1 cellular context compared by ENCODE assay signal in the genomic region with DNA sequence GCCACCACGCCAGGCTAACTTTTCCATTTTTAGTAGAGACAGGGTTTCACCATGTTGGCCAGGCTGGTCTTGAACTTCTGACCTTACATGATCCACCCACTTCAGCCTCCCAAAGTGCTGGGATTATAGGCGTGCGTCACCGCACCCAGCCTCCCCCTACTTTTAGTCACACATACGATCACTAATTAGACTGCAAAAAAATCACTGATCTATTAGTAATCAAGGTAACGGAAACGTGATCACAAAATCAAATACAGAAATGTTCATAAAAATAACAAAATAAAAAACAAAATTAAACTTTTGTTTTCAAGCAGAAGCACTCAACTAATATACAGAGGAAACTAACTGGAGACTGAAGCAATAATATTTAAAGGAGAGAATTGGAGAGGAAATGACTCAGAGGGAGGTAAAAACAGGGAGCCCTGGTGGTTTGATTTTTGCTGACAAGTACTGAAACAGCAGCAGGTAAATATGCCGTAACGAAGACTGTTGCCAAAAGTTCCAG.
TF ChIP-seq lines count a peak whose summit lies in the region.

No MANE protein-coding gene starts in this region.

TF ChIP-seq in K562, 482 proteins besides CTCF, POLR2A, EP300 and RAD21 (continued from another document):
- TF ChIP-seq, protein P1, sequence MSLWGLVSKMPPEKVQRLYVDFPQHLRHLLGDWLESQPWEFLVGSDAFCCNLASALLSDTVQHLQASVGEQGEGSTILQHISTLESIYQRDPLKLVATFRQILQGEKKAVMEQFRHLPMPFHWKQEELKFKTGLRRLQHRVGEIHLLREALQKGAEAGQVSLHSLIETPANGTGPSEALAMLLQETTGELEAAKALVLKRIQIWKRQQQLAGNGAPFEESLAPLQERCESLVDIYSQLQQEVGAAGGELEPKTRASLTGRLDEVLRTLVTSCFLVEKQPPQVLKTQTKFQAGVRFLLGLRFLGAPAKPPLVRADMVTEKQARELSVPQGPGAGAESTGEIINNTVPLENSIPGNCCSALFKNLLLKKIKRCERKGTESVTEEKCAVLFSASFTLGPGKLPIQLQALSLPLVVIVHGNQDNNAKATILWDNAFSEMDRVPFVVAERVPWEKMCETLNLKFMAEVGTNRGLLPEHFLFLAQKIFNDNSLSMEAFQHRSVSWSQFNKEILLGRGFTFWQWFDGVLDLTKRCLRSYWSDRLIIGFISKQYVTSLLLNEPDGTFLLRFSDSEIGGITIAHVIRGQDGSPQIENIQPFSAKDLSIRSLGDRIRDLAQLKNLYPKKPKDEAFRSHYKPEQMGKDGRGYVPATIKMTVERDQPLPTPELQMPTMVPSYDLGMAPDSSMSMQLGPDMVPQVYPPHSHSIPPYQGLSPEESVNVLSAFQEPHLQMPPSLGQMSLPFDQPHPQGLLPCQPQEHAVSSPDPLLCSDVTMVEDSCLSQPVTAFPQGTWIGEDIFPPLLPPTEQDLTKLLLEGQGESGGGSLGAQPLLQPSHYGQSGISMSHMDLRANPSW (CRISPR knock-in tag; IDR thresholded peaks at IDR 0.05): no peak
- TF ChIP-seq SMARCE1 (IDR thresholded peaks at IDR 0.05) (peak; percentile 78), NFATC3 (IDR thresholded peaks at IDR 0.05) (no peak), SP2 (IDR thresholded peaks at IDR 0.05; ENCODE audit: extremely low read depth, low read depth, low read length, poor library complexity, severe bottlenecking) (no peak), NR2C1 (IDR thresholded peaks at IDR 0.05) (no peak), NR2C1 (tag; IDR thresholded peaks at IDR 0.05) (0 out of 2 replicates have a peak, but pooled peaks have one; percentile 16), SMARCA4 (IDR thresholded peaks at IDR 0.05) (peak; percentile 74), TCF7L2 (IDR thresholded peaks at IDR 0.05; ENCODE audit: low read depth, low read length) (no peak), CHD1 (IDR thresholded peaks at IDR 0.05; ENCODE audit: low read length) (no peak), DPF2 (IDR thresholded peaks at IDR 0.05) (peak; percentile 79), ZFP36 (IDR thresholded peaks at IDR 0.05; ENCODE audit: low read depth, low read length, partially characterized antibody) (no peak), TAF1 (IDR thresholded peaks at IDR 0.05; ENCODE audit: control insufficient read depth, extremely low read depth, insufficient read depth, low read length, severe bottlenecking) (no peak), KAT7 (CRISPR knock-in tag; IDR thresholded peaks at IDR 0.05; ENCODE audit: borderline replicate concordance) (no peak), ZNF316 (IDR thresholded peaks at IDR 0.05) (peak; percentile 98), ZNF174 (CRISPR knock-in tag; IDR thresholded peaks at IDR 0.05) (no peak), RB1 (IDR thresholded peaks at IDR 0.05; ENCODE audit: low read depth) (no peak), RUNX1 (IDR thresholded peaks at IDR 0.05; ENCODE audit: low read depth) (no peak), CBX3 (IDR thresholded peaks at IDR 0.05; ENCODE audit: borderline replicate concordance in 1 of 2, low read length in 2 of 2) (no peak), NCOA4 (IDR thresholded peaks at IDR 0.05; ENCODE audit: partially characterized antibody) (no peak), ZNF324 (CRISPR knock-in tag; IDR thresholded peaks at IDR 0.05) (no peak), EZH2 (IDR thresholded peaks at IDR 0.05; ENCODE audit: borderline replicate concordance, low read depth, low read length) (no peak), ZNF445 (CRISPR knock-in tag; IDR thresholded peaks at IDR 0.05; ENCODE audit: low read depth) (no peak), XRCC4 (IDR thresholded peaks at IDR 0.05; ENCODE audit: extremely low read depth, insufficient read depth, insufficient read length) (no peak), ARID2 (IDR thresholded peaks at IDR 0.05) (no peak), ADNP (tag; IDR thresholded peaks at IDR 0.05) (peak; percentile 72)
- TF ChIP-seq, protein P2, sequence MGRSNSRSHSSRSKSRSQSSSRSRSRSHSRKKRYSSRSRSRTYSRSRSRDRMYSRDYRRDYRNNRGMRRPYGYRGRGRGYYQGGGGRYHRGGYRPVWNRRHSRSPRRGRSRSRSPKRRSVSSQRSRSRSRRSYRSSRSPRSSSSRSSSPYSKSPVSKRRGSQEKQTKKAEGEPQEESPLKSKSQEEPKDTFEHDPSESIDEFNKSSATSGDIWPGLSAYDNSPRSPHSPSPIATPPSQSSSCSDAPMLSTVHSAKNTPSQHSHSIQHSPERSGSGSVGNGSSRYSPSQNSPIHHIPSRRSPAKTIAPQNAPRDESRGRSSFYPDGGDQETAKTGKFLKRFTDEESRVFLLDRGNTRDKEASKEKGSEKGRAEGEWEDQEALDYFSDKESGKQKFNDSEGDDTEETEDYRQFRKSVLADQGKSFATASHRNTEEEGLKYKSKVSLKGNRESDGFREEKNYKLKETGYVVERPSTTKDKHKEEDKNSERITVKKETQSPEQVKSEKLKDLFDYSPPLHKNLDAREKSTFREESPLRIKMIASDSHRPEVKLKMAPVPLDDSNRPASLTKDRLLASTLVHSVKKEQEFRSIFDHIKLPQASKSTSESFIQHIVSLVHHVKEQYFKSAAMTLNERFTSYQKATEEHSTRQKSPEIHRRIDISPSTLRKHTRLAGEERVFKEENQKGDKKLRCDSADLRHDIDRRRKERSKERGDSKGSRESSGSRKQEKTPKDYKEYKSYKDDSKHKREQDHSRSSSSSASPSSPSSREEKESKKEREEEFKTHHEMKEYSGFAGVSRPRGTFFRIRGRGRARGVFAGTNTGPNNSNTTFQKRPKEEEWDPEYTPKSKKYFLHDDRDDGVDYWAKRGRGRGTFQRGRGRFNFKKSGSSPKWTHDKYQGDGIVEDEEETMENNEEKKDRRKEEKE (IDR thresholded peaks at IDR 0.05; ENCODE audit: borderline replicate concordance in 1 of 2, control insufficient read depth in 1 of 2, low read depth in 2 of 2, low read length in 1 of 2): no peak
- TF ChIP-seq, protein P3, sequence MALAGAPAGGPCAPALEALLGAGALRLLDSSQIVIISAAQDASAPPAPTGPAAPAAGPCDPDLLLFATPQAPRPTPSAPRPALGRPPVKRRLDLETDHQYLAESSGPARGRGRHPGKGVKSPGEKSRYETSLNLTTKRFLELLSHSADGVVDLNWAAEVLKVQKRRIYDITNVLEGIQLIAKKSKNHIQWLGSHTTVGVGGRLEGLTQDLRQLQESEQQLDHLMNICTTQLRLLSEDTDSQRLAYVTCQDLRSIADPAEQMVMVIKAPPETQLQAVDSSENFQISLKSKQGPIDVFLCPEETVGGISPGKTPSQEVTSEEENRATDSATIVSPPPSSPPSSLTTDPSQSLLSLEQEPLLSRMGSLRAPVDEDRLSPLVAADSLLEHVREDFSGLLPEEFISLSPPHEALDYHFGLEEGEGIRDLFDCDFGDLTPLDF (CRISPR knock-in tag; IDR thresholded peaks at IDR 0.05): no peak
- TF ChIP-seq, protein P4, sequence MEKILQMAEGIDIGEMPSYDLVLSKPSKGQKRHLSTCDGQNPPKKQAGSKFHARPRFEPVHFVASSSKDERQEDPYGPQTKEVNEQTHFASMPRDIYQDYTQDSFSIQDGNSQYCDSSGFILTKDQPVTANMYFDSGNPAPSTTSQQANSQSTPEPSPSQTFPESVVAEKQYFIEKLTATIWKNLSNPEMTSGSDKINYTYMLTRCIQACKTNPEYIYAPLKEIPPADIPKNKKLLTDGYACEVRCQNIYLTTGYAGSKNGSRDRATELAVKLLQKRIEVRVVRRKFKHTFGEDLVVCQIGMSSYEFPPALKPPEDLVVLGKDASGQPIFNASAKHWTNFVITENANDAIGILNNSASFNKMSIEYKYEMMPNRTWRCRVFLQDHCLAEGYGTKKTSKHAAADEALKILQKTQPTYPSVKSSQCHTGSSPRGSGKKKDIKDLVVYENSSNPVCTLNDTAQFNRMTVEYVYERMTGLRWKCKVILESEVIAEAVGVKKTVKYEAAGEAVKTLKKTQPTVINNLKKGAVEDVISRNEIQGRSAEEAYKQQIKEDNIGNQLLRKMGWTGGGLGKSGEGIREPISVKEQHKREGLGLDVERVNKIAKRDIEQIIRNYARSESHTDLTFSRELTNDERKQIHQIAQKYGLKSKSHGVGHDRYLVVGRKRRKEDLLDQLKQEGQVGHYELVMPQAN (IDR thresholded peaks at IDR 0.05; ENCODE audit: borderline replicate concordance): no peak
- TF ChIP-seq, protein P5, sequence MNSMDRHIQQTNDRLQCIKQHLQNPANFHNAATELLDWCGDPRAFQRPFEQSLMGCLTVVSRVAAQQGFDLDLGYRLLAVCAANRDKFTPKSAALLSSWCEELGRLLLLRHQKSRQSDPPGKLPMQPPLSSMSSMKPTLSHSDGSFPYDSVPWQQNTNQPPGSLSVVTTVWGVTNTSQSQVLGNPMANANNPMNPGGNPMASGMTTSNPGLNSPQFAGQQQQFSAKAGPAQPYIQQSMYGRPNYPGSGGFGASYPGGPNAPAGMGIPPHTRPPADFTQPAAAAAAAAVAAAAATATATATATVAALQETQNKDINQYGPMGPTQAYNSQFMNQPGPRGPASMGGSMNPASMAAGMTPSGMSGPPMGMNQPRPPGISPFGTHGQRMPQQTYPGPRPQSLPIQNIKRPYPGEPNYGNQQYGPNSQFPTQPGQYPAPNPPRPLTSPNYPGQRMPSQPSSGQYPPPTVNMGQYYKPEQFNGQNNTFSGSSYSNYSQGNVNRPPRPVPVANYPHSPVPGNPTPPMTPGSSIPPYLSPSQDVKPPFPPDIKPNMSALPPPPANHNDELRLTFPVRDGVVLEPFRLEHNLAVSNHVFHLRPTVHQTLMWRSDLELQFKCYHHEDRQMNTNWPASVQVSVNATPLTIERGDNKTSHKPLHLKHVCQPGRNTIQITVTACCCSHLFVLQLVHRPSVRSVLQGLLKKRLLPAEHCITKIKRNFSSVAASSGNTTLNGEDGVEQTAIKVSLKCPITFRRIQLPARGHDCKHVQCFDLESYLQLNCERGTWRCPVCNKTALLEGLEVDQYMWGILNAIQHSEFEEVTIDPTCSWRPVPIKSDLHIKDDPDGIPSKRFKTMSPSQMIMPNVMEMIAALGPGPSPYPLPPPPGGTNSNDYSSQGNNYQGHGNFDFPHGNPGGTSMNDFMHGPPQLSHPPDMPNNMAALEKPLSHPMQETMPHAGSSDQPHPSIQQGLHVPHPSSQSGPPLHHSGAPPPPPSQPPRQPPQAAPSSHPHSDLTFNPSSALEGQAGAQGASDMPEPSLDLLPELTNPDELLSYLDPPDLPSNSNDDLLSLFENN (IDR thresholded peaks at IDR 0.05; ENCODE audit: low read depth in 2 of 2, low read length in 2 of 2): no peak
